8 cellular contexts compared by ENCODE assay signal in genomic region chrX:154799554-154800348, GRCh38. TPM values are rescaled to one million over a fixed set of nuclear protein-coding genes. Genes with fewer than 3 reads are reported as not detected.
DNase-seq lines count a peak whose midpoint lies in the region; ATAC-seq lines count a peak whose summit lies in the region.

No MANE protein-coding gene starts in this region.

- peak overlapping the region; percentile 78 for H3K27ac ChIP-seq in CD8-positive, alpha-beta memory T cell (ENCODE audit: low read depth, low read length)

- H3K9me3 Mint-ChIP-seq in CD8-positive, alpha-beta memory T cell = no peaks in the 10 kb centered on the region
- no peaks in the 10 kb centered on the region for H3K9me3 Mint-ChIP-seq in activated naive CD4-positive, alpha-beta T cell treated with anti-CD3 and anti-CD28 coated beads, Interleukin-2, amount 50 U/mL, for 72 hours

- peaks cover 11 to 16% (median 12%) of the 10 kb centered on the region in 3 donors for H3K4me1 Mint-ChIP-seq in CD8-positive, alpha-beta memory T cell

- POLR2A ChIA-PET in CD8-positive, alpha-beta memory T cell (lab: Charles Lee) = no interaction called here

- no peak overlapping the region for H3K4me3 Mint-ChIP-seq in CD8-positive, alpha-beta memory T cell

- H3K27me3 Mint-ChIP-seq in CD8-positive, alpha-beta memory T cell = peaks cover 0 to 3% of the 10 kb centered on the region in 2 donors

- DNase-seq in CD8-positive, alpha-beta memory T cell = no peak
- DNase-seq in NCI-H128 (lab: John Stamatoyannopoulos, UW; ENCODE audit: unreplicated experiment) (peak; percentile 68), mucosa of gallbladder (ENCODE audit: low spot score) (peak; percentile 75)
- no peak for DNase-seq in activated naive CD4-positive, alpha-beta T cell treated with anti-CD3 and anti-CD28 coated beads, Interleukin-2, amount 50 U/mL, for 72 hours (ENCODE audit: low spot score in 2 of 2)
- DNase-seq in stimulated activated CD4-positive, alpha-beta T cell treated with anti-CD3 and anti-CD28 coated beads, Interleukin-4, amount 100 ng/mL, for 1 hour = no peak

- no peak for ATAC-seq in activated naive CD4-positive, alpha-beta T cell treated with anti-CD3 and anti-CD28 coated beads, Interleukin-2, amount 50 U/mL, for 72 hours
- ATAC-seq in HG03457 (IDR thresholded peaks at IDR 0.05; ENCODE audit: unreplicated experiment) (no peak), HG03095 (IDR thresholded peaks at IDR 0.05; ENCODE audit: unreplicated experiment) (no peak), HG02759 (IDR thresholded peaks at IDR 0.05; ENCODE audit: unreplicated experiment) (no peak)

- no peaks in the 10 kb centered on the region for H3K9me3 ChIP-seq in CD8-positive, alpha-beta memory T cell (ENCODE audit: low read length)

- H3K36me3 Mint-ChIP-seq in CD8-positive, alpha-beta memory T cell = peaks cover 0 to 1% (median 0%) of the 10 kb centered on the region in 3 donors
- peaks cover 0 to 5% of the 10 kb centered on the region in 2 donors for H3K36me3 Mint-ChIP-seq in activated naive CD4-positive, alpha-beta T cell treated with anti-CD3 and anti-CD28 coated beads, Interleukin-2, amount 50 U/mL, for 72 hours

- no peak overlapping the region for H3K27ac Mint-ChIP-seq in CD8-positive, alpha-beta memory T cell
- H3K27ac Mint-ChIP-seq in activated naive CD4-positive, alpha-beta T cell treated with anti-CD3 and anti-CD28 coated beads, Interleukin-2, amount 50 U/mL, for 72 hours = peak overlapping the region; percentile 88 to 95

- CTCF ChIA-PET in CD8-positive, alpha-beta memory T cell (lab: Charles Lee) = no interaction called here

- no peaks in the 10 kb centered on the region for H3K27me3 ChIP-seq in CD8-positive, alpha-beta memory T cell (ENCODE audit: insufficient read depth, low read length, poor library complexity, severe bottlenecking)

- peaks cover 27% of the 10 kb centered on the region for H3K4me1 ChIP-seq in CD8-positive, alpha-beta memory T cell (ENCODE audit: insufficient read depth, low read length)

- no peaks in the 10 kb centered on the region for H3K36me3 ChIP-seq in CD8-positive, alpha-beta memory T cell (ENCODE audit: insufficient read depth, low read length)

- no peak overlapping the region for H3K4me3 ChIP-seq in CD8-positive, alpha-beta memory T cell (ENCODE audit: low read length)

RNA-seq across cellular contexts. Expression of gene MPP1, which starts 5.5 kb away (rescaled TPM):
- 10 to 100 TPM; 12.8 to 13.0 TPM for total RNA-seq in CD8-positive, alpha-beta memory T cell
- polyA plus RNA-seq in CD8-positive, alpha-beta memory T cell = 14.7 TPM
- total RNA-seq in activated naive CD4-positive, alpha-beta T cell treated with anti-CD3 and anti-CD28 coated beads, Interleukin-2, amount 50 U/mL, for 72 hours = 10 to 100 TPM; 30.2 to 32.8 TPM
- total RNA-seq in mucosa of gallbladder = 48.5 TPM

RNA-seq across cellular contexts. Expression of gene SMIM9, which starts 34.7 kb away (rescaled TPM):
- not detected for total RNA-seq in CD8-positive, alpha-beta memory T cell
- polyA plus RNA-seq in CD8-positive, alpha-beta memory T cell = not detected
- not detected for total RNA-seq in activated naive CD4-positive, alpha-beta T cell treated with anti-CD3 and anti-CD28 coated beads, Interleukin-2, amount 50 U/mL, for 72 hours
- total RNA-seq in mucosa of gallbladder = not detected

RNA-seq across cellular contexts. Expression of gene DKC1, which starts 37.1 kb away (rescaled TPM):
- 100 to 1,000 TPM; 214 to 219 TPM for total RNA-seq in CD8-positive, alpha-beta memory T cell
- polyA plus RNA-seq in CD8-positive, alpha-beta memory T cell = 43.6 TPM
- 100 to 1,000 TPM; 112 to 120 TPM for total RNA-seq in activated naive CD4-positive, alpha-beta T cell treated with anti-CD3 and anti-CD28 coated beads, Interleukin-2, amount 50 U/mL, for 72 hours
- total RNA-seq in mucosa of gallbladder = 26.9 TPM

RNA-seq across cellular contexts. Expression of gene GAB3, which starts 48.9 kb away (rescaled TPM):
- total RNA-seq in CD8-positive, alpha-beta memory T cell = 1 to 10 TPM; 6.2 to 6.7 TPM
- 11.9 TPM for polyA plus RNA-seq in CD8-positive, alpha-beta memory T cell
- 1 to 10 TPM; 3.3 to 4.0 TPM for total RNA-seq in activated naive CD4-positive, alpha-beta T cell treated with anti-CD3 and anti-CD28 coated beads, Interleukin-2, amount 50 U/mL, for 72 hours
- 4.6 TPM for total RNA-seq in mucosa of gallbladder

Comparison
In these comparisons a context has a peak if more than half of its experiments do, and no peak if none do; other contexts are left out.
1. DNase-seq: peak in NCI-H128 (single experiment) and mucosa of gallbladder (single experiment); none in CD8-positive, alpha-beta memory T cell (0 of 5), activated naive CD4-positive, alpha-beta T cell treated with anti-CD3 and anti-CD28 coated beads, Interleukin-2, amount 50 U/mL, for 72 hours (0 of 2) and stimulated activated CD4-positive, alpha-beta T cell treated with anti-CD3 and anti-CD28 coated beads, Interleukin-4, amount 100 ng/mL, for 1 hour (single experiment).
2. H3K27ac Mint-ChIP-seq: peak in activated naive CD4-positive, alpha-beta T cell treated with anti-CD3 and anti-CD28 coated beads, Interleukin-2, amount 50 U/mL, for 72 hours (2 of 2); none in CD8-positive, alpha-beta memory T cell (0 of 8).